Comparison of ENCODE assay signal across 8 cellular contexts in the genomic region with DNA sequence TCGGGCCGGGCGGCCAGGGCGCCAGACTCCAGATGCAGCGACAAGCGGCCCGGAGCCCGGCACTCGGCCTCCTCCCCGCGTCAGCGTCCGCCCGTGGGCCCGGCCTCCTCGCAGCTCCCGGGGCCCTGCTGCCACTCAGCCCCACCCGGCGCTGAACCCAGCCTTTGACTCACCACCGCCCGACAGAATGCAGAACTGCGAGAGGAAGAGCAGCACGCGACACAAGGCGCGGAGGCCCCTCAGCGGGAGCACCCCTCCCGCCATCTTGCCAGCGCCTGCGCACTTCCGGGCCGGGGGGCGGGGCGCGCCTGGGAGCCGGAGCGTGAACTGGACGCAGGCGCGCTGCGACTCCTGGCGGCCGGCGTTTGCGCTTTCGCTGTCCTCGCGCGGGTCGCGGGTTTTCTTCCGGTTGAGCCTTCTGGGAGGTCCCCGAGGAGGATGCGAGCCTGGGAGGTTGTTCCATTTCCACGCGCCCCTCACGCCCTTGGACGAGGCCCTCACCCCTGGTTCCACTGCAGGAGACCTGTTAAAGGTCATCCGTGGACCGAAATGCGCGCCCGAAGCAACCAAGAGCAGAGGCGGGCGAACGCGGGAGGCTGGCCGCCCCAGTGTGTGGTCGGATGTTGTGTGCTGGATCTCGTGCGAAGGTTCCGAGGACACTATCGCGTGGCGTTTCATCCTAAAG.
DNase-seq lines count a peak whose midpoint lies in the region; ATAC-seq and TF ChIP-seq lines count a peak whose summit lies in the region.

A gene with protein sequence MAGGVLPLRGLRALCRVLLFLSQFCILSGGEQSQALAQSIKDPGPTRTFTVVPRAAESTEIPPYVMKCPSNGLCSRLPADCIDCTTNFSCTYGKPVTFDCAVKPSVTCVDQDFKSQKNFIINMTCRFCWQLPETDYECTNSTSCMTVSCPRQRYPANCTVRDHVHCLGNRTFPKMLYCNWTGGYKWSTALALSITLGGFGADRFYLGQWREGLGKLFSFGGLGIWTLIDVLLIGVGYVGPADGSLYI (minus strand): TSS at position 284 of the 685 bp plus-strand sequence. CDS start 20 bp downstream, at position 264.

- TF ChIP-seq CTCF in choroid plexus epithelial cell (conservative IDR thresholded peaks at IDR 0.05; ENCODE audit: low read depth, low read length), result peak; percentile 66

- peak within 1 kb of the TSS; percentile 95 for H3K27ac ChIP-seq in layer of hippocampus (ENCODE audit: low read depth, low read length)

- DNase-seq in Ammon's horn (ENCODE audit: low spot score), result peak; percentile 89
- DNase-seq in NCI-H510A (lab: John Stamatoyannopoulos, UW), result peak; percentile 74
- peak; percentile 90 to 92 for DNase-seq in activated CD4-positive, alpha-beta T cell treated with anti-CD3 and anti-CD28 coated beads for 24 hours (ENCODE audit: low read depth in 2 of 2)
- peak; percentile 93 for DNase-seq in choroid plexus epithelial cell (ENCODE audit: low read depth)
- DNase-seq in stimulated activated CD4-positive, alpha-beta T cell treated with anti-CD3 and anti-CD28 coated beads, Interleukin-1b, Interleukin-23, amount 100 ng/mL, for 4 hours (ENCODE audit: low read depth in 2 of 2), result peak; percentile 90 to 96

- H3K27me3 ChIP-seq in layer of hippocampus (ENCODE audit: control insufficient read depth, insufficient read depth, low read length), result no peaks in the 10 kb centered on the region

- ATAC-seq in GM19043 (IDR thresholded peaks at IDR 0.05; ENCODE audit: low read depth, unreplicated experiment) (peak; percentile 85), HG03378 (IDR thresholded peaks at IDR 0.05; ENCODE audit: unreplicated experiment) (peak; percentile 79)

- H3K4me3 ChIP-seq in choroid plexus epithelial cell (ENCODE audit: low read depth, low read length), result peak within 1 kb of the TSS; percentile 95

Comparison
In these comparisons a context has a peak if more than half of its experiments do, and no peak if none do; other contexts are left out.
1. Peak in every context shown above with its lines: DNase-seq, ATAC-seq, H3K4me3 ChIP-seq and H3K27ac ChIP-seq.